8 cellular contexts compared by ENCODE assay signal in the genomic region with DNA sequence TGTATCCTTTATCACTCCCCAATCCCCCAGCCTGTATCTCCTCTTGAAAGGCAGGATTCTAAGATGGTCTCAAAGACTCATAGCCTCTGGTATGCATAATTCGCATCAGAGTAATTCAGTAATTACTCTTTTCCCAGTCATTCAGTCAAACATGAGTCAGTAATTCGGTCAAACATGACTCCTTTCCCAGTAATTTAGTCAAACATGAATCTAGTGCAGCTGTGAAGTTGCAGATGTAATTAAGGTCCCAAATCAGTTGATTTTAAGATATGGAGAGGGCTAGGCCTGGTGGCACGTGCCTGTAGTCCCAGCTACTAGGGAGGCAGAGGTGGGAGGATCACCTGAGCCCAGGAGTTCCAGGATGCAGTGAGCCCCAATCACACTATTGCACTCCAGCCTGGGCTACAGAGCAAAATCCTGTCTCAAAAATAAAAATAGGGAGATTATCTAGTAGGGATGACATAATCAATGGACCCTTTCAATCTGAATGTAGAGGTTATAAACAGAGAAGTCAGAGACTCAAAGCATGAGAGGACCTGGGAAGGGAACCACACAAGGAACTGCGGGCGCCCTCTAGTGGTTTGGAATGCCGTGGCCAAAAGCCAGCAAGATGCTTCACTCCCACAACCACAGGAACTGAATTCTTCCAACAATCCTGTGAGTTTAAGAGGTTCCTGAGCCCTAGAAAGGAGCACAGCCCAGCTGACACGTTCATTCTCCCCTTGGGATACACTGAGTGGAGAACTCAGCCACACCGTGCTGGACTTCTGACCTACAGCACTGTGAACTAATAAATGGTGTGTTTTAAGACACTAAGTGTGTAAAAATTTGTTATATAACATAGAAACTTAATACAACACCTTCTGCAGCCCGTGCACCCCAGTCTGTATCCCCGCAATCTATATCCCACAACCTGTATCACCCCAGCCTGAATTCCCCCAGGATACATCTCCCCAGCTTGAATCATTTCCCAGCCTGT. TPM values are rescaled to one million over a fixed set of nuclear protein-coding genes. Genes with fewer than 3 reads are reported as not detected.
DNase-seq lines count a peak whose midpoint lies in the region; ATAC-seq, FAIRE-seq and TF ChIP-seq lines count a peak whose summit lies in the region.

No MANE protein-coding gene starts in this region.

- WGBS in GM23248 (ENCODE audit: low coverage in 1 of 2, low lambda C conversion rate in 2 of 2, missing lambda C conversion rate in 2 of 2), 2 experiments, result 15 to 22% methylated on average over 10 of the region's 10 CpGs
- WGBS in hepatocyte (ENCODE audit: low lambda C conversion rate, missing lambda C conversion rate), result 44% methylated on average over 10 of the region's 10 CpGs
- WGBS in small intestine, 3 donors, result 26 to 36% (median 26%) methylated on average over 10 of the region's 10 CpGs

- in situ Hi-C loops in GM23248 (cut with MboI), result no loop called here

- 0 out of 2 replicates have a peak overlapping the region, but pooled peaks have one; percentile 21 for H2AFZ ChIP-seq in GM23248
- no peak overlapping the region for H2AFZ ChIP-seq in hepatocyte

- no peaks in the 10 kb centered on the region for H3K4me1 ChIP-seq in CD4-positive, alpha-beta memory T cell (ENCODE audit: insufficient read depth, low read length)
- peaks cover 13% of the 10 kb centered on the region for H3K4me1 ChIP-seq in GM23248 (ENCODE audit: insufficient read depth)
- no peaks in the 10 kb centered on the region for H3K4me1 ChIP-seq in ascending aorta
- no peaks in the 10 kb centered on the region for H3K4me1 ChIP-seq in hepatocyte (ENCODE audit: insufficient read depth)
- H3K4me1 ChIP-seq in small intestine (ENCODE audit: control insufficient read depth in 2 of 2, insufficient read depth in 1 of 2, low read depth in 1 of 2, low read length in 1 of 2), result no peaks in the 10 kb centered on the region

- no peak overlapping the region for H3K27ac Mint-ChIP-seq in CD4-positive, alpha-beta memory T cell

- intact Hi-C loops in CD4-positive, alpha-beta memory T cell (cut with micrococcal nuclease), result loop anchor here (1.0 kb wide), 1 partner anchor 58 kb away; no protein-coding TSS in a partner anchor
- intact Hi-C loops in ascending aorta (cut with DNase I), result loop anchor here (1.0 kb wide), 1 partner anchor 58 kb away; no protein-coding TSS in a partner anchor

- H3K4me2 ChIP-seq in GM23248 (ENCODE audit: unreplicated experiment) (peak overlapping the region; percentile 20), hepatocyte (no peak overlapping the region)

- H3K9me3 Mint-ChIP-seq in CD4-positive, alpha-beta memory T cell, result peaks cover 0 to 1% (median 0%) of the 10 kb centered on the region in 8 donors

- TF ChIP-seq CTCF in ascending aorta (IDR thresholded peaks at IDR 0.05) (peak; percentile 49 to 93 (median 87)), hepatocyte (IDR thresholded peaks at IDR 0.05; ENCODE audit: poor library complexity) (peak; percentile 86)

- peak; percentile 36 to 52 (median 51) for DNase-seq in CD4-positive, alpha-beta memory T cell
- peak; percentile 81 for DNase-seq in GM23248
- DNase-seq in NCI-H2029 treated with DMSO at 0.1 percent for 48 hours (lab: John Stamatoyannopoulos, UW), result peak; percentile 70
- peak; percentile 71 for DNase-seq in T-helper 9 cell
- DNase-seq in ascending aorta (ENCODE audit: low spot score in 2 of 2), result peak; percentile 15 to 90
- peak; percentile 91 for DNase-seq in hepatocyte (ENCODE audit: low spot score)
- DNase-seq in small intestine, result peak; percentile 67

- H3K9me3 ChIP-seq in CD4-positive, alpha-beta memory T cell (ENCODE audit: control insufficient read depth in 1 of 2, low read length in 2 of 2), result no peaks in the 10 kb centered on the region
- H3K9me3 ChIP-seq in GM23248 (ENCODE audit: low read depth) (no peaks in the 10 kb centered on the region), ascending aorta (no peaks in the 10 kb centered on the region), hepatocyte (ENCODE audit: low read depth) (no peaks in the 10 kb centered on the region), small intestine (ENCODE audit: control insufficient read depth, low read depth) (no peaks in the 10 kb centered on the region)

- CTCF ChIA-PET in CD4-positive, alpha-beta memory T cell (lab: Charles Lee; ENCODE audit: partially characterized antibody), result interaction anchor here (1.4 to 1.7 kb wide), 3 partner anchors 14 to 33 kb away, joined by 3 to 6 read pairs (median 5); partner anchors contain the start of genes ACTR10 and ARMH4

- no peaks in the 10 kb centered on the region for H3K9me2 ChIP-seq in GM23248 (ENCODE audit: insufficient read depth)
- no peaks in the 10 kb centered on the region for H3K9me2 ChIP-seq in hepatocyte (replicated peaks; ENCODE audit: insufficient read depth)

- H4K20me1 ChIP-seq in GM23248 (ENCODE audit: insufficient read depth), result no peaks in the 10 kb centered on the region
- H4K20me1 ChIP-seq in hepatocyte (ENCODE audit: insufficient read depth, poor library complexity, severe bottlenecking), result no peaks in the 10 kb centered on the region

- ATAC-seq in GM19397 (IDR thresholded peaks at IDR 0.05; ENCODE audit: unreplicated experiment), result no peak

- no peak overlapping the region for H3K27ac ChIP-seq in CD4-positive, alpha-beta memory T cell (ENCODE audit: low read depth, low read length)
- H3K27ac ChIP-seq in GM23248, result peak overlapping the region; percentile 46; the same call in 1 of the 2 replicates
- no peak overlapping the region for H3K27ac ChIP-seq in ascending aorta
- H3K27ac ChIP-seq in hepatocyte, result no peak overlapping the region
- H3K27ac ChIP-seq in small intestine (ENCODE audit: low read depth in 1 of 2, low read length in 1 of 2), result no peak overlapping the region

- no peak overlapping the region for H3K9ac ChIP-seq in GM23248

- H3K4me3 Mint-ChIP-seq in CD4-positive, alpha-beta memory T cell, result no peak overlapping the region

- no peak overlapping the region for H3K4me3 ChIP-seq in CD4-positive, alpha-beta memory T cell (ENCODE audit: low read length in 2 of 2)
- H3K4me3 ChIP-seq in GM23248 (no peak overlapping the region), ascending aorta (no peak overlapping the region), hepatocyte (no peak overlapping the region), small intestine (ENCODE audit: low read depth in 1 of 2, low read length in 2 of 2) (no peak overlapping the region)

- H3K27me3 Mint-ChIP-seq in CD4-positive, alpha-beta memory T cell, result peaks cover 5% of the 10 kb centered on the region in 2 donors

- no peaks in the 10 kb centered on the region for H3K36me3 ChIP-seq in CD4-positive, alpha-beta memory T cell (ENCODE audit: insufficient read depth, low read length)
- H3K36me3 ChIP-seq in GM23248 (ENCODE audit: low read depth) (no peaks in the 10 kb centered on the region), ascending aorta (no peaks in the 10 kb centered on the region), hepatocyte (replicated peaks; ENCODE audit: insufficient read depth, low read depth) (no peaks in the 10 kb centered on the region), small intestine (ENCODE audit: control insufficient read depth in 2 of 2, insufficient read depth in 2 of 2, low read length in 2 of 2) (no peaks in the 10 kb centered on the region)

- no peaks in the 10 kb centered on the region for H3K36me3 Mint-ChIP-seq in CD4-positive, alpha-beta memory T cell

- POLR2A ChIA-PET in CD4-positive, alpha-beta memory T cell (lab: Charles Lee; ENCODE audit: partially characterized antibody), result no interaction called here

- H3K27me3 ChIP-seq in CD4-positive, alpha-beta memory T cell (ENCODE audit: insufficient read depth, low read length), result peaks cover 3% of the 10 kb centered on the region
- no peaks in the 10 kb centered on the region for H3K27me3 ChIP-seq in GM23248 (replicated peaks; ENCODE audit: insufficient read depth)
- H3K27me3 ChIP-seq in ascending aorta, result no peaks in the 10 kb centered on the region
- no peaks in the 10 kb centered on the region for H3K27me3 ChIP-seq in hepatocyte
- H3K27me3 ChIP-seq in small intestine (ENCODE audit: control insufficient read depth in 2 of 2, insufficient read depth in 2 of 2, low read length in 2 of 2), result no peaks in the 10 kb centered on the region

- H3K79me2 ChIP-seq in GM23248 (ENCODE audit: insufficient read depth) (no peaks in the 10 kb centered on the region), hepatocyte (no peaks in the 10 kb centered on the region)

- peaks cover 14% of the 10 kb centered on the region for H3F3A ChIP-seq in GM23248 (ENCODE audit: insufficient read depth)

- H3K4me1 Mint-ChIP-seq in CD4-positive, alpha-beta memory T cell, result peaks cover 0 to 10% (median 5%) of the 10 kb centered on the region in 4 donors

- FAIRE-seq in small intestine (lab: Jason Lieb, UNC), result no peak

RNA-seq across cellular contexts. Expression of gene ARMH4, which starts 14.3 kb away (rescaled TPM):
- total RNA-seq in CD4-positive, alpha-beta memory T cell, result not detected
- polyA plus RNA-seq in CD4-positive, alpha-beta memory T cell, result not detected
- total RNA-seq in GM23248 (2014; rRNA removed; shearing (Covaris generic)), result 2.9 and 3.3 TPM in 2 replicates
- polyA plus RNA-seq in GM23248 (2016; fragmentation: Nextera tagmentation; extraction: Ambion mirVana), result 6.5 and 8.7 TPM in 2 replicates
- 3.8 TPM for total RNA-seq in ascending aorta
- total RNA-seq in hepatocyte, result 6.6 and 9.2 TPM in 2 replicates
- polyA plus RNA-seq in hepatocyte, result 8.1 and 11.3 TPM in 2 replicates
- polyA plus RNA-seq in small intestine, result under 1 TPM in 1 of 3 donors, not detected in 2; 0.81 TPM

RNA-seq across cellular contexts. Expression of gene ACTR10, which starts 33.7 kb away (rescaled TPM):
- 10 to 100 TPM; 53.7 to 54.9 TPM for total RNA-seq in CD4-positive, alpha-beta memory T cell
- polyA plus RNA-seq in CD4-positive, alpha-beta memory T cell, result 10 to 100 TPM; 85.5 to 87.8 TPM
- total RNA-seq in GM23248 (2014; rRNA removed; shearing (Covaris generic)), result 69.9 and 99.1 TPM in 2 replicates
- polyA plus RNA-seq in GM23248 (2016; fragmentation: Nextera tagmentation; extraction: Ambion mirVana) (188 and 210 TPM in 2 replicates), hepatocyte (112 and 118 TPM in 2 replicates), small intestine (10 to 100 TPM; 48.5 to 74.0 (median 63.1) TPM)
- total RNA-seq in ascending aorta (32.2 TPM), hepatocyte (106 and 120 TPM in 2 replicates)
